Comparison of ENCODE assay signal across 24 cellular contexts in genomic region chr18:44876749-44877148, GRCh38.
"Had no signal": no experiment of that assay in that cellular context is flagged by ENCODE, and none has a peak within 500 bp of the region (broad histone marks: within the 10 kb centered on the region; RNA-seq: fewer than 3 reads in every experiment).

No MANE protein-coding gene starts in this region.

- DNase-seq: activated CD4-positive, alpha-beta T cell treated with anti-CD3 and anti-CD28 coated beads for 1 hour; activated CD4-positive, alpha-beta T cell treated with anti-CD3 and anti-CD28 coated beads for 4 hours; activated CD4-positive, alpha-beta T cell treated with anti-CD3 and anti-CD28 coated beads, Interleukin-2, amount 50 U/mL, for 1 hour; activated CD4-positive, alpha-beta T cell treated with anti-CD3 and anti-CD28 coated beads, Interleukin-2, amount 50 U/mL, for 48 hours; activated CD8-positive, alpha-beta memory T cell treated with anti-CD3 and anti-CD28 coated beads for 24 hours; activated CD8-positive, alpha-beta T cell treated with anti-CD3 and anti-CD28 coated beads for 36 hours; activated effector memory CD4-positive, alpha-beta T cell treated with Interleukin-2 at 50 U/mL for 16 hours; activated gamma-delta T cell treated with Interleukin-2 at 50 U/mL for 16 hours; activated naive CD4-positive, alpha-beta T cell treated with anti-CD3 and anti-CD28 coated beads, Interleukin-2, amount 50 U/mL, for 16 hours; activated naive CD4-positive, alpha-beta T cell treated with Interleukin-2 at 50 U/mL for 16 hours; activated T-cell treated with anti-CD3 and anti-CD28 coated beads, Interleukin-2, amount 50 U/mL, for 4 hours; amniotic stem cell; anterior cingulate cortex; brain microvascular endothelial cell; cortex of kidney; dermis blood vessel endothelial cell; effector CD4-positive, alpha-beta T cell; effector memory CD8-positive, alpha-beta T cell; foreskin fibroblast; head of caudate nucleus; T-helper 2 cell had no signal

- H3K27me3 ChIP-seq: brain microvascular endothelial cell had no signal

- H3K9me3 Mint-ChIP-seq: activated CD8-positive, alpha-beta T cell treated with anti-CD3 and anti-CD28 coated beads for 36 hours; activated T-cell treated with anti-CD3 and anti-CD28 coated beads, Interleukin-2, amount 50 U/mL, for 4 hours; activated T-helper 17 cell treated with anti-CD3 and anti-CD28 coated beads, Interleukin-2, amount 50 U/mL, for 72 hours; central memory CD8-positive, alpha-beta T cell; effector memory CD8-positive, alpha-beta T cell had no signal

- H3K36me3 ChIP-seq: brain microvascular endothelial cell had no signal

- H3K4me3 Mint-ChIP-seq: activated CD8-positive, alpha-beta T cell treated with anti-CD3 and anti-CD28 coated beads for 36 hours; activated naive CD8-positive, alpha-beta T cell; activated T-cell treated with anti-CD3 and anti-CD28 coated beads, Interleukin-2, amount 50 U/mL, for 4 hours; activated T-helper 17 cell treated with anti-CD3 and anti-CD28 coated beads, Interleukin-2, amount 50 U/mL, for 72 hours; central memory CD8-positive, alpha-beta T cell; effector memory CD8-positive, alpha-beta T cell had no signal

- H3K27me3 Mint-ChIP-seq: central memory CD8-positive, alpha-beta T cell; effector memory CD8-positive, alpha-beta T cell had no signal

- H3K36me3 Mint-ChIP-seq: activated naive CD8-positive, alpha-beta T cell had no signal

- H3K27ac Mint-ChIP-seq: activated CD8-positive, alpha-beta T cell treated with anti-CD3 and anti-CD28 coated beads for 36 hours; activated naive CD8-positive, alpha-beta T cell; activated T-helper 17 cell treated with anti-CD3 and anti-CD28 coated beads, Interleukin-2, amount 50 U/mL, for 72 hours; effector memory CD8-positive, alpha-beta T cell had no signal

- H3K27ac ChIP-seq: brain microvascular endothelial cell had no signal

- H3K4me1 Mint-ChIP-seq: activated T-helper 17 cell treated with anti-CD3 and anti-CD28 coated beads, Interleukin-2, amount 50 U/mL, for 72 hours; central memory CD8-positive, alpha-beta T cell had no signal
